In the genomic region with DNA sequence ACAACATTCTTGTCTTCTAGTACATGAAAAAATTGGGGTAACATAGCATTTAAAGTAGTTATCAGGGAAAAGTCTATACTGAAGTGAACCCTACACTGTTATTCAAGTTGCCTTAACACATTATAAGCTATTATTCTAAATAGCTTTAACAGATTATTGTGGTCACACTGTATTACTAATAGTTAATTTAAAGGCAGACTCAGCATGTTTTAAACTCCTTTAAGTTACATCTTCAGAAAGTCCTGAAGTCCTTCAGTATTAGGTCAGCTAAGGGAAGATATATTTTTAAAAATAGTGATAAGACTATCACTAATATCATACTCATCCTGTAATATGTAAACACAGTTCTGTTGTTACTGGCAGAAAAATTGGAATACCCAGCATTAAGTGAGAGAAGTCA, we compare ENCODE assay signal across 30 cellular contexts.
"Had no signal": no experiment of that assay in that cellular context is flagged by ENCODE, and none has a peak within 500 bp of the region (broad histone marks: within the 10 kb centered on the region; RNA-seq: fewer than 3 reads in every experiment).

No MANE protein-coding gene starts in this region.

- H3K4me1 ChIP-seq: ascending aorta, breast epithelium, esophagus squamous epithelium, gastroesophageal sphincter had no signal

- FAIRE-seq: endothelial cell of umbilical vein had no signal

- H3K27me3 ChIP-seq: ascending aorta, breast epithelium, cardiac muscle cell, esophagus squamous epithelium, gastroesophageal sphincter, heart right ventricle had no signal

- H3K36me3 ChIP-seq: breast epithelium, cardiac muscle cell had no signal

- DNase-seq: activated CD4-positive, alpha-beta memory T cell treated with anti-CD3 and anti-CD28 coated beads for 36 hours; activated CD4-positive, alpha-beta T cell treated with anti-CD3 and anti-CD28 coated beads for 36 hours; activated CD4-positive, alpha-beta T cell treated with anti-CD3 and anti-CD28 coated beads, Interleukin-2, amount 10 ng/mL, durations not matched to agents 24 days and 14 days; activated CD4-positive, CD25-positive, alpha-beta regulatory T cell; activated CD4-positive, CD25-positive, alpha-beta regulatory T cell treated with anti-CD3 and anti-CD28 coated beads, Interleukin-2, amount 50 U/mL, for 72 hours; activated CD8-positive, alpha-beta memory T cell treated with anti-CD3 and anti-CD28 coated beads, Interleukin-2, amount 10 ng/mL, durations not matched to agents 7 days and 5 days; activated CD8-positive, alpha-beta memory T cell treated with anti-CD3 and anti-CD28 coated beads, Interleukin-2, amount 50 U/mL, for 4 hours; activated CD8-positive, alpha-beta T cell treated with anti-CD3 and anti-CD28 coated beads, Interleukin-2, amount 10 ng/mL, durations not matched to agents 7 days and 5 days; activated gamma-delta T cell; activated naive CD4-positive, alpha-beta T cell; activated naive CD4-positive, alpha-beta T cell treated with anti-CD3 and anti-CD28 coated beads, Interleukin-2, amount 10 ng/mL, durations not matched to agents 7 days and 5 days; activated naive CD8-positive, alpha-beta T cell treated with anti-CD3 and anti-CD28 coated beads, Interleukin-2, amount 10 ng/mL, durations not matched to agents 7 days and 5 days; activated T-cell treated with anti-CD3 and anti-CD28 coated beads, Interleukin-2, amount 50 U/mL, for 24 hours; activated T-cell treated with anti-CD3 and anti-CD28 coated beads, Interleukin-2, amount 50 U/mL, for 72 hours; central memory CD4-positive, alpha-beta T cell; cortex of kidney; effector CD4-positive, alpha-beta T cell; effector memory CD8-positive, alpha-beta T cell; esophagus squamous epithelium; heart right ventricle; T-helper 1 cell; T-helper 17 cell; T1000 had no signal

- H3K9me3 ChIP-seq: ascending aorta, breast epithelium, esophagus squamous epithelium, gastroesophageal sphincter, heart right ventricle had no signal

- ATAC-seq: activated CD4-positive, alpha-beta T cell treated with anti-CD3 and anti-CD28 coated beads for 36 hours; activated CD8-positive, alpha-beta memory T cell treated with anti-CD3 and anti-CD28 coated beads, Interleukin-2, amount 10 ng/mL, durations not matched to agents 7 days and 5 days; activated CD8-positive, alpha-beta T cell treated with anti-CD3 and anti-CD28 coated beads, Interleukin-2, amount 10 ng/mL, durations not matched to agents 7 days and 5 days; activated naive CD4-positive, alpha-beta T cell treated with anti-CD3 and anti-CD28 coated beads, Interleukin-2, amount 50 U/mL, for 72 hours; activated T-cell treated with anti-CD3 and anti-CD28 coated beads, Interleukin-2, amount 50 U/mL, for 72 hours; effector memory CD8-positive, alpha-beta T cell; gastroesophageal sphincter; heart right ventricle; T-helper 17 cell had no signal

- H3K4me3 ChIP-seq: ascending aorta, breast epithelium, cardiac muscle cell, esophagus squamous epithelium, gastroesophageal sphincter, heart right ventricle had no signal

- H3K27ac ChIP-seq: ascending aorta, breast epithelium, cardiac muscle cell, epithelial cell of prostate, esophagus squamous epithelium, gastroesophageal sphincter, heart right ventricle had no signal
